Comparison of ENCODE assay signal across 30 cellular contexts in the genomic region with DNA sequence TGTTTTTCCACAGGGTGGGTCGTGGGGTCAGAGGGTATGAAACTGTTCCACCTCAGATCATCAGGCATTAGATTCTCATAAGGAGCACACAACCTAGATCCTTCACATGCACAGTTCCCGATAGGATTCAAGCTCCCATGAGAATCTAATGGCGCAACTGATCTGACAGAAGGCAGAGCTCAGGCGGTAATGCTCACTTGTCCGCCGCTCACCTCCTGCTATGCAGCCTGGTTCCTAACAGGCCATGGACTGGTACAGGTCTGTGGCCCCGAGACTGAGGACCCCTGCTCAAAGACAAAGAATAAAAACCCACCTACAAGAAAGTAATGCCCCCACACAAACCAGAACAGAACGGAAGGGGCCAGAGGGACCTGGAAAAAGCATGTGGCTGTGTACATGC.
"Had no signal": no experiment of that assay in that cellular context is flagged by ENCODE, and none has a peak within 500 bp of the region (broad histone marks: within the 10 kb centered on the region; RNA-seq: fewer than 3 reads in every experiment).

No MANE protein-coding gene starts in this region.

- ATAC-seq: foreskin keratinocyte, gastroesophageal sphincter, heart right ventricle, left lung, mucosa of descending colon, psoas muscle, sciatic nerve had no signal

- H3K36me3 ChIP-seq: colonic mucosa, esophagus muscularis mucosa, gastroesophageal sphincter, heart right ventricle, left lung, ovary, tibial nerve, upper lobe of left lung had no signal

- H3K27ac ChIP-seq: colonic mucosa, esophagus muscularis mucosa, foreskin keratinocyte, gastroesophageal sphincter, heart right ventricle, left lung, ovary, psoas muscle, testis, tibial nerve, upper lobe of left lung had no signal

- H3K4me2 ChIP-seq: smooth muscle cell had no signal

- H3K4me1 Mint-ChIP-seq: mesothelial cell of epicardium had no signal

- H3K4me3 ChIP-seq: colonic mucosa, esophagus muscularis mucosa, gastroesophageal sphincter, heart right ventricle, left lung, mucosa of descending colon, ovary, psoas muscle, smooth muscle cell, testis, tibial nerve, upper lobe of left lung had no signal

- H3K27me3 ChIP-seq: colonic mucosa, esophagus muscularis mucosa, foreskin keratinocyte, gastroesophageal sphincter, heart right ventricle, left lung, ovary, testis, tibial nerve, upper lobe of left lung had no signal

- H3K4me3 Mint-ChIP-seq: dendritic cell treated with granulocyte-macrophage colony-stimulating factor and Interleukin-4, amounts not matched to agents 40 ng/mL and 50 ng/mL, for 4 days; mesothelial cell of epicardium; naive B cell; nephron had no signal

- DNase-seq: colonic mucosa; effector CD8-positive, alpha-beta T cell; foreskin keratinocyte; heart right ventricle; hippocampal formation; left cardiac atrium; left lung; mesenchymal stem cell; mucosa of descending colon; naive B cell; nucleus accumbens; ovary; posterior cingulate gyrus; psoas muscle; stimulated activated CD4-positive, alpha-beta T cell treated with anti-CD3 and anti-CD28 coated beads, Interleukin-12 subunit alpha, Interleukin-12 subunit beta, amount 100 ng/mL, for 4 hours; stimulated activated CD4-positive, alpha-beta T cell treated with anti-CD3 and anti-CD28 coated beads, Interleukin-1b, Interleukin-23, amount 100 ng/mL, for 48 hours; stimulated activated CD4-positive, alpha-beta T cell treated with anti-CD3 and anti-CD28 coated beads, Interleukin-4, amount 100 ng/mL, for 1 hour; stimulated activated CD8-positive, alpha-beta memory T cell treated with anti-CD3 and anti-CD28 coated beads, Interleukin-4, amount 100 ng/mL, for 48 hours; stimulated activated naive CD4-positive, alpha-beta T cell treated with Interleukin-2 at 50 U/mL for 16 hours; substantia nigra; testis; upper lobe of left lung had no signal

- H3K4me1 ChIP-seq: colonic mucosa, foreskin keratinocyte, left lung, psoas muscle, tibial nerve, upper lobe of left lung had no signal

- H3K36me3 Mint-ChIP-seq: mesothelial cell of epicardium had no signal

- H3K27ac Mint-ChIP-seq: dendritic cell treated with granulocyte-macrophage colony-stimulating factor and Interleukin-4, amounts not matched to agents 40 ng/mL and 50 ng/mL, for 4 days; mesothelial cell of epicardium; naive B cell; nephron had no signal
